19 cellular contexts compared by ENCODE assay signal in genomic region chr10:28687683-28688001, GRCh38. TPM values are rescaled to one million over a fixed set of nuclear protein-coding genes. Genes with fewer than 3 reads are reported as not detected.
DNase-seq lines count a peak whose midpoint lies in the region; ATAC-seq and TF ChIP-seq lines count a peak whose summit lies in the region.
"Had no signal": no experiment of that assay in that cellular context is flagged by ENCODE, and none has a peak within 500 bp of the region (broad histone marks: within the 10 kb centered on the region; RNA-seq: fewer than 3 reads in every experiment).

No MANE protein-coding gene starts in this region.

- no peak overlapping the region for H2BK15ac ChIP-seq in H9 (ENCODE audit: low read depth, low read length)
- no peak overlapping the region for H2BK15ac ChIP-seq in mesendoderm (replicated peaks; ENCODE audit: low read depth)

- TF ChIP-seq CTCF in H9 (conservative IDR thresholded peaks at IDR 0.05) (no peak), WTC11 (IDR thresholded peaks at IDR 0.05) (no peak), foreskin keratinocyte (conservative IDR thresholded peaks at IDR 0.05) (no peak)

- H3K4ac ChIP-seq in H9 (ENCODE audit: low read depth, low read length): no peak overlapping the region
- peak overlapping the region; percentile 16 for H3K4ac ChIP-seq in mesendoderm (ENCODE audit: low read depth, low read length)

- H2BK20ac ChIP-seq in H9 (ENCODE audit: low read depth, low read length, poor library complexity, severe bottlenecking): no peak overlapping the region

- POLR2A ChIA-PET in WTC11 (lab: Charles Lee): no interaction called here

- peak overlapping the region; percentile 1; the same call in 1 of the 2 replicates for H3K4me2 ChIP-seq in BLaER1
- H3K4me2 ChIP-seq in H9 (ENCODE audit: insufficient read depth, insufficient read length, low read length): no peak overlapping the region
- H3K4me2 ChIP-seq in mesendoderm (ENCODE audit: low read length): no peak overlapping the region
- H3K4me2 ChIP-seq: A549 had no signal

- peaks cover 15 to 21% (median 17%) of the 10 kb centered on the region in 3 experiments; a peak in 6 of 7 replicates for H3K36me3 Mint-ChIP-seq in H9 (ENCODE audit: insufficient read depth in 1 of 3, low read depth in 3 of 3)
- peaks cover 20% of the 10 kb centered on the region for H3K36me3 Mint-ChIP-seq in WTC11
- H3K36me3 Mint-ChIP-seq: CD8-positive, alpha-beta memory T cell had no signal

- H2BK5ac ChIP-seq in H9 (ENCODE audit: insufficient read length, low read length) (no peak overlapping the region), mesendoderm (ENCODE audit: low read length) (peak overlapping the region; percentile 2)

- H4K8ac ChIP-seq in H9 (replicated peaks; ENCODE audit: insufficient read length, low read depth, low read length) (no peak overlapping the region), mesendoderm (ENCODE audit: low read depth, low read length) (no peak overlapping the region)

- H3K14ac ChIP-seq in H9 (ENCODE audit: insufficient read depth, low read length): no peak overlapping the region

- H3K9me3 Mint-ChIP-seq in H9 (no peaks in the 10 kb centered on the region), WTC11 (no peaks in the 10 kb centered on the region)
- H3K9me3 Mint-ChIP-seq: CD8-positive, alpha-beta memory T cell had no signal

- H3K27ac ChIP-seq in BLaER1 (no peak overlapping the region), H9 (ENCODE audit: insufficient read length, low read depth, low read length) (no peak overlapping the region), mesendoderm (ENCODE audit: low read depth, low read length) (peak overlapping the region; percentile 12), foreskin keratinocyte (no peak overlapping the region)
- H3K27ac ChIP-seq: A549; BLaER1 treated with 17β-estradiol and CSF1 and Interleukin-3, amounts not matched to agents 10 nM and 100 nM had no signal

- no peak overlapping the region for H3K4me3 Mint-ChIP-seq in H9
- H3K4me3 Mint-ChIP-seq in WTC11: no peak overlapping the region
- H3K4me3 Mint-ChIP-seq: CD8-positive, alpha-beta memory T cell had no signal

- no peaks in the 10 kb centered on the region for H3K9me3 ChIP-seq in BLaER1
- no peaks in the 10 kb centered on the region for H3K9me3 ChIP-seq in H9 (ENCODE audit: control insufficient read depth, low read depth, low read length)
- H3K9me3 ChIP-seq: A549; BLaER1 treated with 17β-estradiol and CSF1 and Interleukin-3, amounts not matched to agents 10 nM and 100 nM had no signal

- no peak overlapping the region for H4K91ac ChIP-seq in H9 (ENCODE audit: insufficient read length, low read depth, low read length)

- no peak overlapping the region for H3K4me3 ChIP-seq in BLaER1
- H3K4me3 ChIP-seq in mesendoderm (ENCODE audit: low read length): no peak overlapping the region
- H3K4me3 ChIP-seq: A549; BLaER1 treated with 17β-estradiol and CSF1 and Interleukin-3, amounts not matched to agents 10 nM and 100 nM; K562 had no signal

- peaks cover 22% of the 10 kb centered on the region; the same call in 1 of the 2 replicates for H3K36me3 ChIP-seq in BLaER1
- H3K36me3 ChIP-seq in mesendoderm (ENCODE audit: control insufficient read depth, insufficient read depth, low read length): peaks cover 2% of the 10 kb centered on the region

- no peak overlapping the region for H2BK12ac ChIP-seq in H9 (ENCODE audit: insufficient read length, low read depth, low read length)

- H3K27ac Mint-ChIP-seq in H9 (peak overlapping the region in 2 of 3 experiments; percentile 55 to 92; a peak in 1 of 7 replicates), WTC11 (peak overlapping the region; percentile 95)
- H3K27ac Mint-ChIP-seq: CD8-positive, alpha-beta memory T cell had no signal

- H2AK5ac ChIP-seq in H9 (ENCODE audit: insufficient read length, low read length) (no peak overlapping the region), mesendoderm (ENCODE audit: low read length) (no peak overlapping the region)

- no peaks in the 10 kb centered on the region for H3K23me2 ChIP-seq in H9 (ENCODE audit: insufficient read length, low read depth, low read length, poor library complexity, severe bottlenecking)

- no peak overlapping the region for H3K18ac ChIP-seq in H9 (ENCODE audit: insufficient read length, low read depth, low read length)
- H3K18ac ChIP-seq in mesendoderm (ENCODE audit: low read length): peak overlapping the region; percentile 94

- CTCF ChIA-PET in WTC11 (lab: Charles Lee): interaction anchor here (1.0 to 2.4 kb wide), 3 partner anchors 10 to 617 kb away, joined by 4 to 9 read pairs (median 8); partner anchors contain the start of gene BAMBI

- no peak overlapping the region for H3K56ac ChIP-seq in H9 (ENCODE audit: insufficient read length, low read depth, low read length)
- H3K56ac ChIP-seq in mesendoderm (ENCODE audit: low read length): peak overlapping the region; percentile 17

- H3K79me2 ChIP-seq in H9 (ENCODE audit: insufficient read depth, low read length): no peaks in the 10 kb centered on the region
- H3K79me2 ChIP-seq in mesendoderm (ENCODE audit: control insufficient read depth, insufficient read depth, low read length): peaks cover 9% of the 10 kb centered on the region

- ATAC-seq in WTC11: no peak
- no peak for ATAC-seq in HG03135 (IDR thresholded peaks at IDR 0.05; ENCODE audit: unreplicated experiment)
- ATAC-seq in foreskin keratinocyte: no peak
- no peak for ATAC-seq in HG03045 (IDR thresholded peaks at IDR 0.05; ENCODE audit: unreplicated experiment)
- ATAC-seq: A549, K562, SK-N-SH treated with all-trans-retinoic acid at 6 μM for 48 hours had no signal

- no peaks in the 10 kb centered on the region for H3K79me1 ChIP-seq in H9 (ENCODE audit: insufficient read depth, low read depth, low read length, poor library complexity, severe bottlenecking)
- no peaks in the 10 kb centered on the region for H3K79me1 ChIP-seq in mesendoderm (ENCODE audit: low read length)

- H4K20me1 ChIP-seq in BLaER1: peaks cover 21% of the 10 kb centered on the region
- H4K20me1 ChIP-seq in H9 (ENCODE audit: control insufficient read depth, insufficient read depth, insufficient read length): no peaks in the 10 kb centered on the region

- H3K23ac ChIP-seq in H9 (ENCODE audit: insufficient read length, low read depth, low read length) (no peak overlapping the region), mesendoderm (ENCODE audit: low read length) (no peak overlapping the region)

- no peaks in the 10 kb centered on the region for H3K27me3 Mint-ChIP-seq in H9 (ENCODE audit: low read depth)
- H3K27me3 Mint-ChIP-seq in WTC11 (ENCODE audit: low read depth): no peaks in the 10 kb centered on the region

- H3K4me1 Mint-ChIP-seq in H9 (peaks cover 51 to 56% of the 10 kb centered on the region in 2 experiments), WTC11 (peaks cover 64% of the 10 kb centered on the region)
- H3K4me1 Mint-ChIP-seq: CD8-positive, alpha-beta memory T cell had no signal

- H3K9ac ChIP-seq in BLaER1 (no peak overlapping the region), H9 (ENCODE audit: extremely low read depth, insufficient read length, low read length) (no peak overlapping the region), mesendoderm (ENCODE audit: low read length) (no peak overlapping the region)
- H3K9ac ChIP-seq: BLaER1 treated with 17β-estradiol and CSF1 and Interleukin-3, amounts not matched to agents 10 nM and 100 nM had no signal

- H3K4me1 ChIP-seq in BLaER1: peaks cover 39% of the 10 kb centered on the region
- peaks cover 8% of the 10 kb centered on the region for H3K4me1 ChIP-seq in H9 (ENCODE audit: insufficient read depth, low read length)
- H3K4me1 ChIP-seq in mesendoderm (ENCODE audit: control insufficient read depth, low read depth, low read length): peaks cover 18% of the 10 kb centered on the region
- no peaks in the 10 kb centered on the region for H3K4me1 ChIP-seq in foreskin keratinocyte

- H3T11ph ChIP-seq in H9 (ENCODE audit: low read length): no peak overlapping the region

- H3K27me3 ChIP-seq in BLaER1 (no peaks in the 10 kb centered on the region), H9 (ENCODE audit: insufficient read depth, low read length) (no peaks in the 10 kb centered on the region), mesendoderm (ENCODE audit: insufficient read depth, low read length, poor library complexity) (no peaks in the 10 kb centered on the region), foreskin keratinocyte (no peaks in the 10 kb centered on the region)
- H3K27me3 ChIP-seq: BLaER1 treated with 17β-estradiol and CSF1 and Interleukin-3, amounts not matched to agents 10 nM and 100 nM had no signal

- no peak overlapping the region for H2BK120ac ChIP-seq in H9 (ENCODE audit: low read depth, low read length, poor library complexity, severe bottlenecking)
- H2BK120ac ChIP-seq in mesendoderm (ENCODE audit: low read depth, low read length): peak overlapping the region; percentile 94

- H4K5ac ChIP-seq in H9 (ENCODE audit: insufficient read length, low read depth, low read length): no peak overlapping the region
- H4K5ac ChIP-seq in mesendoderm (ENCODE audit: low read length): no peak overlapping the region

- no peak overlapping the region for H2AFZ ChIP-seq in H9 (ENCODE audit: low read length)

- DNase-seq in H9: no peak
- no peak for DNase-seq in WTC11 (ENCODE audit: low spot score)
- peak; percentile 47 for DNase-seq in mesendoderm
- DNase-seq in foreskin keratinocyte: no peak
- DNase-seq in NCI-H2196 treated with DMSO at 0.1 percent for 48 hours (lab: John Stamatoyannopoulos, UW; ENCODE audit: unreplicated experiment): no peak
- DNase-seq: CD8-positive, alpha-beta memory T cell; DMS79; NCI-H1105; NCI-H1694; NCI-H2081 treated with DMSO at 0.1 percent for 48 hours; NK-92 treated with Interleukin-12 subunit alpha and Interleukin-12 subunit beta, amount 100 ng/mL, for 24 hours; SHP77 had no signal

- no CpG with 5 or more reads among the region's 3 CpGs for WGBS in H9 (ENCODE audit: extremely low coverage, insufficient read length, low lambda C conversion rate)
- WGBS in mesendoderm (ENCODE audit: extremely low coverage, insufficient coverage, low lambda C conversion rate): no CpG with 5 or more reads among the region's 3 CpGs

TF ChIP-seq in WTC11, 78 proteins besides CTCF, POLR2A, EP300 and RAD21 (continues in another document):
- TF ChIP-seq SMAD4 (CRISPR knock-in tag; IDR thresholded peaks at IDR 0.05): no peak

RNA-seq across cellular contexts. Expression of gene BAMBI, which starts 10.3 kb away (rescaled TPM):
- 16.8 and 17.0 TPM in 2 replicates for total RNA-seq in H9 (2021)
- 26.4 to 29.0 TPM (median 27.4 TPM) in 3 replicates for total RNA-seq in WTC11 (2021)
- polyA plus RNA-seq in mesendoderm (2013, experiment 1 of 2): 43.7 TPM
- polyA plus RNA-seq in mesendoderm (2013, experiment 2 of 2): 40.0 TPM
- total RNA-seq in foreskin keratinocyte: 3.6 and 6.8 TPM in 2 replicates
- 2.9 and 6.1 TPM in 2 replicates for polyA plus RNA-seq in foreskin keratinocyte
